In genomic region chr1:243407284-243408018, GRCh38 we compare ENCODE assay signal across 1 cellular context.
TF ChIP-seq lines count a peak whose summit lies in the region.

No MANE protein-coding gene starts in this region.

TF ChIP-seq in endothelial cell of umbilical vein, 7 proteins besides CTCF, POLR2A, EP300 and RAD21 (continued from another document):
- TF ChIP-seq EZH2 (IDR thresholded peaks at IDR 0.05; ENCODE audit: borderline replicate concordance, low read depth, low read length, severe bottlenecking) (no peak), FOS (IDR thresholded peaks at IDR 0.05; ENCODE audit: borderline replicate concordance, insufficient read depth, low read length) (peak; percentile 91), JUN (IDR thresholded peaks at IDR 0.05; ENCODE audit: borderline replicate concordance, insufficient read depth, insufficient read length, low read depth) (peak; percentile 80)
